18 cellular contexts compared by ENCODE assay signal in genomic region chr3:47002490-47003410, GRCh38. TPM values are rescaled to one million over a fixed set of nuclear protein-coding genes. Genes with fewer than 3 reads are reported as not detected.
A peak's percentile ranks its signal among the peaks of the same experiment; 100 is the strongest.
DNase-seq lines count a peak whose midpoint lies in the region; ATAC-seq, FAIRE-seq and TF ChIP-seq lines count a peak whose summit lies in the region.
"Had no signal": no experiment of that assay in that cellular context is flagged by ENCODE, and none has a peak within 500 bp of the region (broad histone marks: within the 10 kb centered on the region; RNA-seq: fewer than 3 reads in every experiment).

No MANE protein-coding gene starts in this region.

- no peak overlapping the region for H2BK120ac ChIP-seq in H1 (replicated peaks; ENCODE audit: low read depth, low read length)

- no peaks in the 10 kb centered on the region for H3K79me2 ChIP-seq in H1 (ENCODE audit: control insufficient read depth in 1 of 2, insufficient read depth in 2 of 2, low read length in 2 of 2)
- H3K79me2 ChIP-seq in osteoblast (ENCODE audit: insufficient read depth, low read length) = no peaks in the 10 kb centered on the region
- H3K79me2 ChIP-seq: parathyroid adenoma had no signal

- no peaks in the 10 kb centered on the region for H3K79me1 ChIP-seq in H1 (ENCODE audit: low read depth, low read length)

- H3K4me2 ChIP-seq in H1 (ENCODE audit: insufficient read depth in 1 of 2, low read depth in 2 of 2, low read length in 2 of 2) = no peak overlapping the region
- H3K4me2 ChIP-seq in osteoblast (ENCODE audit: insufficient read depth, low read length) = no peak overlapping the region

- H3K9me3 ChIP-seq in H1 (ENCODE audit: insufficient read depth in 2 of 2, low read depth in 1 of 2, low read length in 1 of 2) (no peaks in the 10 kb centered on the region), osteoblast (ENCODE audit: low read depth, low read length) (no peaks in the 10 kb centered on the region)
- H3K9me3 ChIP-seq: mucosa of descending colon had no signal

- POLR2A ChIA-PET in H1 (lab: Charles Lee; ENCODE audit: partially characterized antibody) = interaction anchor here (0.6 to 1.2 kb wide), 2 partner anchors 10 to 19 kb away, joined by 3 read pairs; no protein-coding TSS in a partner anchor

- no peak for ATAC-seq in HG03108 (IDR thresholded peaks at IDR 0.05; ENCODE audit: unreplicated experiment)
- no peak for ATAC-seq in activated naive CD4-positive, alpha-beta T cell treated with anti-CD3 and anti-CD28 coated beads, Interleukin-2, amount 50 U/mL, for 72 hours
- ATAC-seq: mucosa of descending colon had no signal

- no peak for TF ChIP-seq EP300 in H1 (IDR thresholded peaks at IDR 0.05; ENCODE audit: borderline replicate concordance in 1 of 2, low read depth in 2 of 2, low read length in 2 of 2)

- CTCF ChIA-PET in H1 (lab: Charles Lee; ENCODE audit: partially characterized antibody) = interaction anchor here (0.7 to 14.2 kb wide), 15 partner anchors 9 to 367 kb away, joined by 3 to 130 read pairs (median 3); partner anchors contain the start of genes CCDC12 and NBEAL2

- peak overlapping the region; percentile 69 for H3K56ac ChIP-seq in H1 (replicated peaks; ENCODE audit: insufficient read length, low read depth, low read length)

- FAIRE-seq in H1 (lab: Jason Lieb, UNC) = no peak
- FAIRE-seq: endothelial cell of umbilical vein, G401.6, islet of Langerhans had no signal

- H3K4me1 ChIP-seq in H1 (replicated peaks in 1 of 4; ENCODE audit: control insufficient read depth in 3 of 4, insufficient read depth in 4 of 4, low read length in 3 of 4) (peaks cover 0 to 3% (median 1%) of the 10 kb centered on the region in 4 experiments; a peak in 3 of 7 replicates), osteoblast (ENCODE audit: insufficient read depth, low read length) (no peaks in the 10 kb centered on the region)
- H3K4me1 ChIP-seq: parathyroid adenoma had no signal

- TF ChIP-seq RAD21 in H1 (IDR thresholded peaks at IDR 0.05 in 1 of 2, conservative IDR thresholded peaks at IDR 0.05 in 1 of 2; ENCODE audit: low read depth in 2 of 2, low read length in 2 of 2) = peak; percentile 77 to 90

- 0 out of 2 replicates have a peak overlapping the region, but pooled peaks have one; percentile 17 for H2BK12ac ChIP-seq in H1 (ENCODE audit: low read depth, low read length)

- no peak overlapping the region for H2BK5ac ChIP-seq in H1 (ENCODE audit: low read depth, low read length)

- peak overlapping the region; percentile 46; the same call in 1 of the 2 replicates for H4K8ac ChIP-seq in H1 (ENCODE audit: extremely low read depth, insufficient read depth, low read length)

- TF ChIP-seq CTCF in GM13977 (IDR thresholded peaks at IDR 0.05; ENCODE audit: extremely low read depth, insufficient read depth, missing control alignments) (peak; percentile 18), H1 (IDR thresholded peaks at IDR 0.05; ENCODE audit: control extremely low read depth in 1 of 3, insufficient read depth in 1 of 3, low read depth in 1 of 3, low read length in 3 of 3) (peak in 2 of 3 experiments; percentile 87 to 88; a peak in 3 of 4 replicates), osteoblast (IDR thresholded peaks at IDR 0.05; ENCODE audit: extremely low read depth, low read depth, low read length) (no peak)

- no peak overlapping the region for H2AK5ac ChIP-seq in H1 (ENCODE audit: low read depth, low read length)

- in situ Hi-C loops in GM13977 (cut with MboI; ENCODE audit: low pct_unique_long_range_greater_than_20kb, low sequenced_read_pairs, unreplicated experiment) = no loop called here

- no peak overlapping the region for H3K14ac ChIP-seq in H1 (ENCODE audit: insufficient read length)

- H4K5ac ChIP-seq in H1 (ENCODE audit: insufficient read length, low read depth, low read length) = no peak overlapping the region

- no peak overlapping the region for H3K18ac ChIP-seq in H1 (ENCODE audit: extremely low read depth, low read length)

- H3K27ac Mint-ChIP-seq in activated naive CD4-positive, alpha-beta T cell treated with anti-CD3 and anti-CD28 coated beads, Interleukin-2, amount 50 U/mL, for 72 hours = peak overlapping the region in 1 of 2 donors; percentile 44
- H3K27ac Mint-ChIP-seq: T-helper 1 cell treated with Interleukin-12 subunit alpha and Interleukin-12 subunit beta and Interleukin-4 antibody, amounts not matched to agents 30 μg/mL and 1 μg/mL, for 36 hours had no signal

- H3K4me3 ChIP-seq in H1 (ENCODE audit: extremely low read depth in 1 of 4, insufficient read depth in 2 of 4, low read depth in 3 of 4, low read length in 4 of 4) (no peak overlapping the region), osteoblast (ENCODE audit: insufficient read depth, low read length) (no peak overlapping the region)
- H3K4me3 ChIP-seq: mucosa of descending colon had no signal

- H3K9me3 Mint-ChIP-seq in activated naive CD4-positive, alpha-beta T cell treated with anti-CD3 and anti-CD28 coated beads, Interleukin-2, amount 50 U/mL, for 72 hours = no peaks in the 10 kb centered on the region
- H3K9me3 Mint-ChIP-seq: T-helper 1 cell treated with Interleukin-12 subunit alpha and Interleukin-12 subunit beta and Interleukin-4 antibody, amounts not matched to agents 30 μg/mL and 1 μg/mL, for 36 hours had no signal

- H3K36me3 ChIP-seq in H1 (ENCODE audit: control insufficient read depth in 2 of 4, insufficient read depth in 4 of 4, low read length in 3 of 4) = peaks cover 5 to 28% (median 24%) of the 10 kb centered on the region in 4 experiments; a peak in 7 of 8 replicates
- no peaks in the 10 kb centered on the region for H3K36me3 ChIP-seq in osteoblast (ENCODE audit: insufficient read depth, low read length)

- H2BK20ac ChIP-seq in H1 (ENCODE audit: low read length) = no peak overlapping the region

- H3K4ac ChIP-seq in H1 (replicated peaks; ENCODE audit: insufficient read length, low read depth, low read length) = no peak overlapping the region

- no peak overlapping the region for H3K23ac ChIP-seq in H1 (ENCODE audit: insufficient read length)

- no peak overlapping the region for H2BK15ac ChIP-seq in H1 (ENCODE audit: low read length)

- no peaks in the 10 kb centered on the region for H3K23me2 ChIP-seq in H1 (ENCODE audit: low read depth, low read length)

- 76% methylated on average over 31 of the region's 36 CpGs; no CpG with 5 or more reads in 1 of the 2 experiments for WGBS in H1 (ENCODE audit: extremely low coverage in 1 of 2, insufficient coverage in 1 of 2, insufficient read length in 1 of 2, insufficient replicate concordance in 2 of 2, low coverage in 1 of 2, low lambda C conversion rate in 2 of 2, missing lambda C conversion rate in 1 of 2), 2 experiments

- H2AFZ ChIP-seq in H1 (ENCODE audit: low read length) (no peak overlapping the region), osteoblast (ENCODE audit: low read length) (no peak overlapping the region)
- H2AFZ ChIP-seq: parathyroid adenoma had no signal

- H4K91ac ChIP-seq in H1 (replicated peaks; ENCODE audit: insufficient read length, low read length) = no peak overlapping the region

- peaks cover 0 to 10% of the 10 kb centered on the region in 2 donors for H3K36me3 Mint-ChIP-seq in activated naive CD4-positive, alpha-beta T cell treated with anti-CD3 and anti-CD28 coated beads, Interleukin-2, amount 50 U/mL, for 72 hours

- peak; percentile 60 for DNase-seq in activated effector memory CD4-positive, alpha-beta T cell treated with anti-CD3 and anti-CD28 coated beads, Interleukin-2, amount 50 U/mL, for 16 hours
- DNase-seq in activated effector memory CD4-positive, alpha-beta T cell treated with Interleukin-2 at 50 U/mL for 16 hours = no peak
- DNase-seq in GM13977 (ENCODE audit: low spot score) (no peak), H1 (ENCODE audit: low read depth in 1 of 2, low spot score in 2 of 2) (peak in 1 of 2 experiments; percentile 91), osteoblast (ENCODE audit: insufficient read length, low spot score, missing footprints) (peak; percentile 80)
- DNase-seq in central memory CD4-positive, alpha-beta T cell = no peak
- no peak for DNase-seq in activated naive CD4-positive, alpha-beta T cell treated with anti-CD3 and anti-CD28 coated beads, Interleukin-2, amount 50 U/mL, for 72 hours (ENCODE audit: low spot score in 2 of 2)
- DNase-seq: GOT3; NCI-H1092; NCI-H82; stimulated activated CD4-positive, alpha-beta T cell treated with anti-CD3 and anti-CD28 coated beads, Interleukin-15, amount 100 ng/mL, for 24 hours had no signal

- no peak for TF ChIP-seq POLR2A in H1 (IDR thresholded peaks at IDR 0.05; ENCODE audit: control extremely low read depth in 1 of 2, low read depth in 2 of 2, low read length in 2 of 2)

- no peak overlapping the region for H3K27ac ChIP-seq in H1 (ENCODE audit: low read depth, low read length)
- no peak overlapping the region for H3K27ac ChIP-seq in osteoblast (ENCODE audit: low read depth, low read length)
- H3K27ac ChIP-seq: parathyroid adenoma had no signal

- no peak overlapping the region for H3K9ac ChIP-seq in H1 (replicated peaks in 1 of 4; ENCODE audit: extremely low read depth in 1 of 4, low read depth in 3 of 4, low read length in 3 of 4)
- H3K9ac ChIP-seq: parathyroid adenoma had no signal

- H3K27me3 ChIP-seq in H1 (replicated peaks in 1 of 4; ENCODE audit: control insufficient read depth in 3 of 4, extremely low read depth in 1 of 4, insufficient read depth in 3 of 4, low read length in 3 of 4) = no peaks in the 10 kb centered on the region
- no peaks in the 10 kb centered on the region for H3K27me3 ChIP-seq in osteoblast (ENCODE audit: insufficient read depth, low read length)

- H4K20me1 ChIP-seq in H1 (replicated peaks in 1 of 2; ENCODE audit: control insufficient read depth in 1 of 2, insufficient read depth in 2 of 2, low read length in 2 of 2) (peaks cover 3 to 23% of the 10 kb centered on the region in 2 experiments), osteoblast (ENCODE audit: insufficient read depth, low read length) (no peaks in the 10 kb centered on the region)

RNA-seq across cellular contexts. Expression of gene NBEAL2, which starts 23.3 kb away (rescaled TPM):
- total RNA-seq in H1 (2021; fragmentation: NEBNext Ultra II Directional; extraction: Animal tissue kit (Norgen Biotek cat#: 25700)) = 45.8 and 46.9 TPM in 2 replicates
- polyA plus RNA-seq in H1 (2011; rRNA removed) = 27.3 and 47.8 TPM in 2 replicates
- 30.9 TPM for polyA plus RNA-seq in H1 (2011; cell fraction: cytosol; rRNA removed)
- polyA plus RNA-seq in H1 (2011; cell fraction: nucleus; rRNA removed) = 332 TPM
- polyA plus RNA-seq in H1 (2012, experiment 1 of 2) = 36.4 to 64.7 TPM (median 55.9 TPM) in 4 replicates
- polyA plus RNA-seq in H1 (2012, experiment 2 of 2) = 42.2 TPM
- 15.7 TPM for polyA plus RNA-seq in H1 (2013, experiment 1 of 2)
- 14.2 TPM for polyA plus RNA-seq in H1 (2013, experiment 2 of 2)
- 19.1 and 33.7 TPM in 2 replicates for polyA minus RNA-seq in H1 (2011; rRNA and poly(A)+ RNA removed)
- polyA minus RNA-seq in H1 (2011; cell fraction: cytosol; rRNA and poly(A)+ RNA removed) = 16.9 TPM
- polyA minus RNA-seq in H1 (2011; cell fraction: nucleus; rRNA and poly(A)+ RNA removed) = 58.1 TPM
- total RNA-seq in osteoblast = 2.1 and 4.3 TPM in 2 replicates
- total RNA-seq in activated naive CD4-positive, alpha-beta T cell treated with anti-CD3 and anti-CD28 coated beads, Interleukin-2, amount 50 U/mL, for 72 hours = 100 to 1,000 TPM in 1 of 2 donors, 10 to 100 TPM in 1; 75.7 to 122 TPM

RNA-seq across cellular contexts. Expression of gene CCDC12, which starts 26.2 kb away (rescaled TPM):
- total RNA-seq in H1 (2021; fragmentation: NEBNext Ultra II Directional; extraction: Animal tissue kit (Norgen Biotek cat#: 25700)) = 41.3 and 44.4 TPM in 2 replicates
- 29.5 and 41.5 TPM in 2 replicates for polyA plus RNA-seq in H1 (2011; rRNA removed)
- polyA plus RNA-seq in H1 (2011; cell fraction: cytosol; rRNA removed) = 57.2 TPM
- polyA plus RNA-seq in H1 (2011; cell fraction: nucleus; rRNA removed) = 37.1 TPM
- polyA plus RNA-seq in H1 (2012, experiment 1 of 2) = 50.0 to 59.6 TPM (median 58.4 TPM) in 4 replicates
- 27.9 TPM for polyA plus RNA-seq in H1 (2012, experiment 2 of 2)
- 39.5 TPM for polyA plus RNA-seq in H1 (2013, experiment 1 of 2)
- polyA plus RNA-seq in H1 (2013, experiment 2 of 2) = 41.8 TPM
- polyA minus RNA-seq in H1 (2011; rRNA and poly(A)+ RNA removed) = 20.6 and 38.9 TPM in 2 replicates
- 12.0 TPM for polyA minus RNA-seq in H1 (2011; cell fraction: cytosol; rRNA and poly(A)+ RNA removed)
- polyA minus RNA-seq in H1 (2011; cell fraction: nucleus; rRNA and poly(A)+ RNA removed) = 55.5 TPM
- 17.4 and 20.6 TPM in 2 replicates for total RNA-seq in osteoblast
- total RNA-seq in activated naive CD4-positive, alpha-beta T cell treated with anti-CD3 and anti-CD28 coated beads, Interleukin-2, amount 50 U/mL, for 72 hours = 10 to 100 TPM; 49.3 to 55.2 TPM

Comparison
In these comparisons a context has a peak if more than half of its experiments do, and no peak if none do; other contexts are left out.
1. DNase-seq: peak in activated effector memory CD4-positive, alpha-beta T cell treated with anti-CD3 and anti-CD28 coated beads, Interleukin-2, amount 50 U/mL, for 16 hours (single experiment) and osteoblast (single experiment); none in activated effector memory CD4-positive, alpha-beta T cell treated with Interleukin-2 at 50 U/mL for 16 hours (single experiment), GM13977 (single experiment), central memory CD4-positive, alpha-beta T cell (single experiment) and activated naive CD4-positive, alpha-beta T cell treated with anti-CD3 and anti-CD28 coated beads, Interleukin-2, amount 50 U/mL, for 72 hours (0 of 2).